ENCODE assay signal across 33 cellular contexts in the genomic region with DNA sequence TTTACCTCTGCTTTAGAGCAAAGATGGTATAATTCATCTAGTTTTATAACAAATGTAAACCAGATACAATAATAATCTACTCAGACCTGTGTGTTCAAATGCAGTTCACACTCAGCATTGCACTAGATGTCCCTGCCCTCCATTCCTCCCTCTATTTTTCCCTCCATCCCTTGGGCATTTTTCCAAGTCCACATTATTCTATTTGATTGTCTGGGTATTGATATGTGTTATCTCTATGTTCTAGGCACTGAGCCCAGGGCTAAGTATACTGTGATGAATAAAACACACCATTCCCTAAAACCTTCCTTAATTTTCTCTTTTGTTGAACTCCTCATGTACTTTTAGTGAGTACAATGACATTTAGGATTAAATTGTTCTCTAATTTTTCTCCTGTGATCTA.
"Had no signal": no experiment of that assay in that cellular context is flagged by ENCODE, and none has a peak within 500 bp of the region (broad histone marks: within the 10 kb centered on the region; RNA-seq: fewer than 3 reads in every experiment).

No MANE protein-coding gene starts in this region.

- H3K27me3 ChIP-seq: brain microvascular endothelial cell, left lung, neutrophil, sigmoid colon, thyroid gland, upper lobe of left lung, vagina had no signal

- H3K36me3 ChIP-seq: brain microvascular endothelial cell, left lung, neutrophil, sigmoid colon, thyroid gland, upper lobe of left lung, vagina had no signal

- H3K9me3 ChIP-seq: left lung, neutrophil, sigmoid colon, thyroid gland, upper lobe of left lung, vagina had no signal

- H3K4me3 ChIP-seq: left lung, sigmoid colon, smooth muscle cell, thyroid gland, upper lobe of left lung, vagina had no signal

- H3K27ac ChIP-seq: brain microvascular endothelial cell, left lung, neutrophil, sigmoid colon, thyroid gland, upper lobe of left lung, vagina had no signal

- H3K36me3 Mint-ChIP-seq: immature natural killer cell; stimulated activated memory B cell treated with anti-CD40 and anti-IgM and Interleukin-4, amounts not matched to agents 10 μg/mL and 1 μg/mL and 100 μg/mL, for 72 hours had no signal

- H3K4me1 ChIP-seq: vagina had no signal

- H3K27me3 Mint-ChIP-seq: activated CD4-positive, alpha-beta T cell treated with anti-CD3 and anti-CD28 coated beads for 36 hours; activated CD8-positive, alpha-beta memory T cell treated with anti-CD3 and anti-CD28 coated beads, Interleukin-2, amount 10 ng/mL, durations not matched to agents 7 days and 5 days; activated naive CD8-positive, alpha-beta T cell treated with anti-CD3 and anti-CD28 coated beads for 36 hours; naive B cell; progenitor cell of endocrine pancreas; stimulated activated memory B cell treated with anti-CD40 and anti-IgM and Interleukin-4, amounts not matched to agents 10 μg/mL and 1 μg/mL and 100 μg/mL, for 72 hours; stimulated activated naive CD8-positive, alpha-beta T cell treated with anti-CD3 and anti-CD28 coated beads, Interleukin-15, amount 100 ng/mL, for 72 hours had no signal

- H3K4me3 Mint-ChIP-seq: activated CD4-positive, alpha-beta T cell treated with anti-CD3 and anti-CD28 coated beads for 36 hours; activated CD8-positive, alpha-beta memory T cell treated with anti-CD3 and anti-CD28 coated beads, Interleukin-2, amount 10 ng/mL, durations not matched to agents 7 days and 5 days; activated CD8-positive, alpha-beta T cell treated with anti-CD3 and anti-CD28 coated beads, Interleukin-2, amount 10 ng/mL, durations not matched to agents 7 days and 5 days; activated naive CD4-positive, alpha-beta T cell treated with anti-CD3 and anti-CD28 coated beads for 36 hours; activated naive CD8-positive, alpha-beta T cell treated with anti-CD3 and anti-CD28 coated beads for 36 hours; endodermal cell; immature natural killer cell; naive B cell; nephron progenitor cell; stimulated activated memory B cell treated with anti-CD40 and anti-IgM and Interleukin-4, amounts not matched to agents 10 μg/mL and 1 μg/mL and 100 μg/mL, for 72 hours; stimulated activated naive CD8-positive, alpha-beta T cell treated with anti-CD3 and anti-CD28 coated beads, Interleukin-15, amount 100 ng/mL, for 72 hours had no signal

- H3K9me3 Mint-ChIP-seq: activated naive CD4-positive, alpha-beta T cell treated with anti-CD3 and anti-CD28 coated beads for 36 hours; endodermal cell; immature natural killer cell; stimulated activated memory B cell treated with anti-CD40 and anti-IgM and Interleukin-4, amounts not matched to agents 10 μg/mL and 1 μg/mL and 100 μg/mL, for 72 hours had no signal

- ATAC-seq: activated CD4-positive, alpha-beta T cell treated with anti-CD3 and anti-CD28 coated beads for 36 hours; activated CD8-positive, alpha-beta memory T cell treated with anti-CD3 and anti-CD28 coated beads, Interleukin-2, amount 10 ng/mL, durations not matched to agents 7 days and 5 days; activated CD8-positive, alpha-beta T cell treated with anti-CD3 and anti-CD28 coated beads, Interleukin-2, amount 10 ng/mL, durations not matched to agents 7 days and 5 days; esophagus mucosa; left lung; stimulated activated memory B cell treated with anti-CD40 and anti-IgM and Interleukin-4, amounts not matched to agents 10 μg/mL and 1 μg/mL and 100 μg/mL, for 72 hours; stimulated activated naive CD8-positive, alpha-beta T cell treated with anti-CD3 and anti-CD28 coated beads, Interleukin-15, amount 100 ng/mL, for 72 hours had no signal

- DNase-seq: activated CD4-positive, alpha-beta T cell treated with anti-CD3 and anti-CD28 coated beads for 36 hours; activated CD4-positive, CD25-positive, alpha-beta regulatory T cell; activated CD8-positive, alpha-beta memory T cell treated with anti-CD3 and anti-CD28 coated beads, Interleukin-2, amount 10 ng/mL, durations not matched to agents 7 days and 5 days; activated CD8-positive, alpha-beta T cell treated with anti-CD3 and anti-CD28 coated beads, Interleukin-2, amount 10 ng/mL, durations not matched to agents 7 days and 5 days; activated effector memory CD4-positive, alpha-beta T cell treated with anti-CD3 and anti-CD28 coated beads, Interleukin-2, amount 50 U/mL, for 16 hours; activated naive CD4-positive, alpha-beta T cell treated with anti-CD3 and anti-CD28 coated beads for 36 hours; activated naive CD8-positive, alpha-beta T cell treated with anti-CD3 and anti-CD28 coated beads for 36 hours; amniotic stem cell; brain microvascular endothelial cell; central memory CD4-positive, alpha-beta T cell; endodermal cell; foreskin fibroblast; head of caudate nucleus; hypothalamus; immature natural killer cell; left lung; naive B cell; nephron progenitor cell; sigmoid colon; stimulated activated CD4-positive, alpha-beta T cell treated with anti-CD3 and anti-CD28 coated beads, Interleukin-1b, Interleukin-23, amount 100 ng/mL, for 48 hours; stimulated activated CD4-positive, alpha-beta T cell treated with anti-CD3 and anti-CD28 coated beads, Interleukin-4, amount 100 ng/mL, for 4 hours; stimulated activated CD8-positive, alpha-beta memory T cell treated with anti-CD3 and anti-CD28 coated beads, Interleukin-4, amount 100 ng/mL, for 48 hours; stimulated activated naive CD8-positive, alpha-beta T cell treated with anti-CD3 and anti-CD28 coated beads, Interleukin-15, amount 100 ng/mL, for 72 hours; substantia nigra; T-helper 1 cell; thyroid gland; upper lobe of left lung had no signal

- H3K27ac Mint-ChIP-seq: activated CD4-positive, alpha-beta T cell treated with anti-CD3 and anti-CD28 coated beads for 36 hours; activated CD8-positive, alpha-beta memory T cell treated with anti-CD3 and anti-CD28 coated beads, Interleukin-2, amount 10 ng/mL, durations not matched to agents 7 days and 5 days; activated CD8-positive, alpha-beta T cell treated with anti-CD3 and anti-CD28 coated beads, Interleukin-2, amount 10 ng/mL, durations not matched to agents 7 days and 5 days; activated naive CD4-positive, alpha-beta T cell treated with anti-CD3 and anti-CD28 coated beads for 36 hours; activated naive CD8-positive, alpha-beta T cell treated with anti-CD3 and anti-CD28 coated beads for 36 hours; endodermal cell; nephron progenitor cell; progenitor cell of endocrine pancreas; stimulated activated memory B cell treated with anti-CD40 and anti-IgM and Interleukin-4, amounts not matched to agents 10 μg/mL and 1 μg/mL and 100 μg/mL, for 72 hours; stimulated activated naive CD8-positive, alpha-beta T cell treated with anti-CD3 and anti-CD28 coated beads, Interleukin-15, amount 100 ng/mL, for 72 hours had no signal
